In the genomic region with DNA sequence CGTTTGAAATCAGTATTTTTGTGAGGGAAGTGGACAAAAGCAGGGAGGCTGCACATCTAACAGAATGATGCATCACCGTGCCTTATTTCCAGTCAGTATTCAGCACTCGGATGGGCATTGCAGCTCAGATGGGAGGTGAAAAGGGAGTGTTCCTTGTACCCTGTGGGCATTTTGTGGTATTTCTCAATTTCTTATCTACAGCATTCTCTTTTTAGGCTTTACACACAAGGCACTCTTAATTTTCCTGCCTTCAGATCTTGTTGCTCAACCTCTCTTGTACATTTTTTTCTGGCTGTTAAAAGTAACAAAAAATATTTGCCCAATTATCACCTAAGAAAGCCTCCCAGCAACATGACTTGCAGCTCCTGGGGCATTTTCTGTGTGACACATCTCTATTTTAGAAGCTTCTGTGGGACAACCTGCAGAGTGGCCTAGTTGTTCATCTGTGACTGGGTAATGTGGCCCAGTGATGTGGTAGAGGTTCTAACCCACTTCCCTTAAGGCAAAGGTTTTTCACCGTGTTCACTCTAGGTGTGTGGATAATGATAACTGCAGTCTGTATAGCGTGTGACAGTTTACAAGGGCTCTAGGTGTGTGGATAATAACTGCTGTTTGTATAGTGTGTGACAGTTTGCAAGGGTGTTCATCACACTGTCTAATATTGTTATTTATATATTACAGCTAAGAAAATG, we compare ENCODE assay signal across 22 cellular contexts.
"Had no signal": no experiment of that assay in that cellular context is flagged by ENCODE, and none has a peak within 500 bp of the region (broad histone marks: within the 10 kb centered on the region; RNA-seq: fewer than 3 reads in every experiment).

No MANE protein-coding gene starts in this region.

- H3K27me3 ChIP-seq: heart left ventricle, neural progenitor cell, upper lobe of left lung had no signal

- H3K4me1 Mint-ChIP-seq: activated CD4-positive, alpha-beta T cell treated with anti-CD3 and anti-CD28 coated beads, Interleukin-2, amount 10 ng/mL, durations not matched to agents 7 days and 5 days; neural progenitor cell; stimulated activated naive B cell treated with anti-CD40 and anti-IgM and Interleukin-4, amounts not matched to agents 10 μg/mL and 1 μg/mL and 100 μg/mL, for 72 hours; T-helper 17 cell had no signal

- H3K27ac Mint-ChIP-seq: activated CD4-positive, alpha-beta T cell treated with anti-CD3 and anti-CD28 coated beads, Interleukin-2, amount 10 ng/mL, durations not matched to agents 7 days and 5 days; activated naive CD4-positive, alpha-beta T cell treated with anti-CD3 and anti-CD28 coated beads for 36 hours; activated T-cell treated with anti-CD3 and anti-CD28 coated beads, Interleukin-2, amount 50 U/mL, for 72 hours; neural progenitor cell; stimulated activated naive B cell treated with anti-CD40 and anti-IgM and Interleukin-4, amounts not matched to agents 10 μg/mL and 1 μg/mL and 100 μg/mL, for 72 hours; T-helper 17 cell had no signal

- H3K9me3 Mint-ChIP-seq: activated naive CD4-positive, alpha-beta T cell treated with anti-CD3 and anti-CD28 coated beads for 36 hours; neural progenitor cell had no signal

- H3K27ac ChIP-seq: epithelial cell of prostate, heart left ventricle, neural progenitor cell, thoracic aorta, upper lobe of left lung, VCaP had no signal

- ATAC-seq: activated T-cell treated with anti-CD3 and anti-CD28 coated beads, Interleukin-2, amount 50 U/mL, for 72 hours; heart left ventricle; sciatic nerve; stimulated activated naive B cell treated with anti-CD40 and anti-IgM and Interleukin-4, amounts not matched to agents 10 μg/mL and 1 μg/mL and 100 μg/mL, for 72 hours; T-helper 17 cell had no signal

- H3K27me3 Mint-ChIP-seq: activated CD4-positive, alpha-beta T cell treated with anti-CD3 and anti-CD28 coated beads, Interleukin-2, amount 10 ng/mL, durations not matched to agents 7 days and 5 days; stimulated activated naive B cell treated with anti-CD40 and anti-IgM and Interleukin-4, amounts not matched to agents 10 μg/mL and 1 μg/mL and 100 μg/mL, for 72 hours; T-helper 17 cell had no signal

- DNase-seq: activated CD4-positive, alpha-beta T cell treated with anti-CD3 and anti-CD28 coated beads, Interleukin-2, amount 10 ng/mL, durations not matched to agents 7 days and 5 days; activated CD4-positive, CD25-positive, alpha-beta regulatory T cell treated with anti-CD3 and anti-CD28 coated beads, Interleukin-2, amount 50 U/mL, for 72 hours; activated CD8-positive, alpha-beta memory T cell treated with anti-CD3 and anti-CD28 coated beads for 24 hours; activated effector memory CD4-positive, alpha-beta T cell treated with Interleukin-2 at 50 U/mL for 16 hours; activated naive CD4-positive, alpha-beta T cell treated with anti-CD3 and anti-CD28 coated beads for 36 hours; activated T-cell treated with anti-CD3 and anti-CD28 coated beads, Interleukin-2, amount 50 U/mL, for 72 hours; cortex of kidney; heart left ventricle; islet precursor cell; left cardiac atrium; mesenchymal stem cell; small intestine; stimulated activated CD4-positive, alpha-beta T cell treated with anti-CD3 and anti-CD28 coated beads, Interleukin-2, amount 100 ng/mL, for 24 hours; stimulated activated naive B cell treated with anti-CD40 and anti-IgM and Interleukin-4, amounts not matched to agents 10 μg/mL and 1 μg/mL and 100 μg/mL, for 72 hours; SW 1271; T-helper 17 cell; upper lobe of left lung had no signal

- H3K9me3 ChIP-seq: heart left ventricle, thoracic aorta, upper lobe of left lung had no signal

- H3K4me3 Mint-ChIP-seq: activated CD4-positive, alpha-beta T cell treated with anti-CD3 and anti-CD28 coated beads, Interleukin-2, amount 10 ng/mL, durations not matched to agents 7 days and 5 days; activated naive CD4-positive, alpha-beta T cell treated with anti-CD3 and anti-CD28 coated beads for 36 hours; activated T-cell treated with anti-CD3 and anti-CD28 coated beads, Interleukin-2, amount 50 U/mL, for 72 hours; neural progenitor cell; stimulated activated naive B cell treated with anti-CD40 and anti-IgM and Interleukin-4, amounts not matched to agents 10 μg/mL and 1 μg/mL and 100 μg/mL, for 72 hours; T-helper 17 cell had no signal

- H3K36me3 Mint-ChIP-seq: neural progenitor cell; stimulated activated naive B cell treated with anti-CD40 and anti-IgM and Interleukin-4, amounts not matched to agents 10 μg/mL and 1 μg/mL and 100 μg/mL, for 72 hours had no signal

- H3K36me3 ChIP-seq: heart left ventricle, neural progenitor cell, thoracic aorta, upper lobe of left lung had no signal

- H3K4me1 ChIP-seq: heart left ventricle, neural progenitor cell, upper lobe of left lung had no signal

- H3K4me3 ChIP-seq: heart left ventricle, neural progenitor cell, thoracic aorta, upper lobe of left lung had no signal
